Comparison of ENCODE assay signal across 15 cellular contexts in the genomic region with DNA sequence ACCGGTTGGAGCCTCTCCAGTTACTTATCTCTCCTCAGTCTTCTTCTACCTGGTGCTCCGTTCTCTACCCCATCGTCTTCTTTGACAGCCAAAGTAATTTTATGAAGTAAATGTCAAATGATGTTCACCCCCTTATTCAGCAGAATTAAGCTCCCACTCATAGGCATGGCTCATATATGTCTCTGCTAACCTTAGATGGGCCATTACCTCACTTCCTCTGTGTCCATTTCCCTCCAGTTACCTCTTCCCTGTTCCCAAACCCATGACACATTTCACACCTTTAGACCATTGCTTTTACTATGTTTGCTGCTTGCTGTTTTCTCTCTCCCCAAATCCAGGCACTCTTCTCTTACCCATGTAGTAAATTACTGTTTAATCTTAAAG.
"Had no signal": no experiment of that assay in that cellular context is flagged by ENCODE, and none has a peak within 500 bp of the region (broad histone marks: within the 10 kb centered on the region; RNA-seq: fewer than 3 reads in every experiment).

No MANE protein-coding gene starts in this region.

- H3K27ac Mint-ChIP-seq: brain, naive B cell had no signal

- DNase-seq: activated CD4-positive, alpha-beta T cell treated with anti-CD3 and anti-CD28 coated beads, Interleukin-2, amount 50 U/mL, for 4 hours; activated effector memory CD4-positive, alpha-beta T cell treated with Interleukin-2 at 50 U/mL for 16 hours; dorsolateral prefrontal cortex; hippocampal formation; left cardiac atrium; mesenchymal stem cell; mucosa of descending colon; naive B cell; ovary; right lobe of liver; stimulated activated CD4-positive, alpha-beta T cell treated with anti-CD3 and anti-CD28 coated beads, Interleukin-4, amount 100 ng/mL, for 1 hour; T-helper 9 cell; upper lobe of right lung had no signal

- H3K4me3 Mint-ChIP-seq: brain, naive B cell had no signal

- H3K4me1 Mint-ChIP-seq: naive B cell had no signal

- ATAC-seq: left cardiac atrium, mucosa of descending colon, right lobe of liver, Right ventricle myocardium inferior, upper lobe of right lung had no signal

- H3K27me3 Mint-ChIP-seq: brain had no signal
